Comparison of ENCODE assay signal across 7 cellular contexts in genomic region chr21:17903029-17903806, GRCh38.
DNase-seq lines count a peak whose midpoint lies in the region; ATAC-seq and TF ChIP-seq lines count a peak whose summit lies in the region.

No MANE protein-coding gene starts in this region.

- DNase-seq in GM13977 (ENCODE audit: low spot score): peak; percentile 45
- peak; percentile 51 for DNase-seq in NCI-H1694 treated with DMSO at 0.1 percent for 48 hours (lab: John Stamatoyannopoulos, UW)
- DNase-seq in amniotic stem cell (lab: John Stamatoyannopoulos, UW): peak; percentile 54
- DNase-seq in kidney tubule cell (ENCODE audit: low spot score): peak; percentile 46
- DNase-seq in activated gamma-delta T cell (lab: John Stamatoyannopoulos, UW): no peak

- peak; percentile 9 for TF ChIP-seq CTCF in GM13977 (IDR thresholded peaks at IDR 0.05; ENCODE audit: extremely low read depth, insufficient read depth, missing control alignments)

- ATAC-seq in GM21423 (IDR thresholded peaks at IDR 0.05; ENCODE audit: unreplicated experiment): no peak
- ATAC-seq in HG03469 (IDR thresholded peaks at IDR 0.05; ENCODE audit: unreplicated experiment): no peak

- in situ Hi-C loops in GM13977 (cut with MboI; ENCODE audit: low pct_unique_long_range_greater_than_20kb, low sequenced_read_pairs, unreplicated experiment): no loop called here
